In the genomic region with DNA sequence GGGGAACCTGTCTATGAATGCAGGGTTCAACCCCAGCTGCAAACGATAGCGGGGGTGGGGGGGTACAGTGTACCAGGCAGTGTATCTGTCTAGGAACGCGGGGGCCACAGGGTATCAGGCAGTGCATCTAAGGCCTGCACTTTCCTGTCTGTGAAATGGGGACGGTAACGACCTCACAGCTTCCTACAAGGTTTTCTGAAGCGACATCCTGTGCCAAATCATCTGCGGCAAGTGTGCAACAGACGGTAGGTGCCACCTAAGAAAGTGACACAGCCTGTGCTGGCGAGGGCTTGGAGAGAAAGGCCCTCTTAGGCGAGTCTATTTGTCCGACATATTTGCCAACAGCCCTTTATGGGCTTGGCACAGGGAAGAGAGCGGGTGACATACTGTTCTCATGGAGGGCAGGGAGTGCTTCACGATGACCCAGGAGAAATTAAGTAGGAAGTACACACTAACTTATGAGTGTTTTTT, we compare ENCODE assay signal across 9 cellular contexts. TPM values are rescaled to one million over a fixed set of nuclear protein-coding genes. Genes with fewer than 3 reads are reported as not detected.
A peak's percentile ranks its signal among the peaks of the same experiment; 100 is the strongest.
DNase-seq lines count a peak whose midpoint lies in the region; ATAC-seq and TF ChIP-seq lines count a peak whose summit lies in the region.
"Had no signal": no experiment of that assay in that cellular context is flagged by ENCODE, and none has a peak within 500 bp of the region (broad histone marks: within the 10 kb centered on the region; RNA-seq: fewer than 3 reads in every experiment).

No MANE protein-coding gene starts in this region.

- H3K9me2 ChIP-seq in HCT116 (ENCODE audit: insufficient read depth), result no peaks in the 10 kb centered on the region

- H3K4me3 ChIP-seq in HCT116 (replicated peaks in 1 of 2; ENCODE audit: low read depth in 1 of 2, low read length in 2 of 2) (no peak overlapping the region), spleen (peak overlapping the region in 3 of 8 donors; percentile 3 to 99 (median 97)), brain microvascular endothelial cell (ENCODE audit: low read depth, low read length) (no peak overlapping the region)
- H3K4me3 ChIP-seq: SJSA1 had no signal

- DNase-seq in HCT116 (ENCODE audit: low read depth, low spot score) (no peak), epithelial cell of prostate (ENCODE audit: low read depth, low spot score) (no peak), spleen (no peak), brain microvascular endothelial cell (no peak)
- peak; percentile 33 to 41 for DNase-seq in activated CD4-positive, alpha-beta T cell treated with anti-CD3 and anti-CD28 coated beads, Interleukin-2, amount 50 U/mL, for 4 hours

- H3K9me3 ChIP-seq in HCT116 (ENCODE audit: control insufficient read depth in 1 of 2, insufficient read depth in 1 of 2, low read depth in 1 of 2, low read length in 2 of 2) (no peaks in the 10 kb centered on the region), spleen (no peaks in the 10 kb centered on the region)
- H3K9me3 ChIP-seq: SJSA1 had no signal

- RAD21 ChIA-PET in HCT116 (lab: Charles Lee; ENCODE audit: low non-redundant PET in 1 of 2, low total read pairs in 2 of 2, uncharacterized antibody in 2 of 2, unreplicated experiment in 2 of 2), result no interaction called here

- H3K36me3 ChIP-seq in HCT116 (ENCODE audit: control insufficient read depth in 1 of 2, insufficient read depth in 2 of 2, low read length in 2 of 2) (no peaks in the 10 kb centered on the region; a peak in 1 of 4 replicates), spleen (no peaks in the 10 kb centered on the region), brain microvascular endothelial cell (replicated peaks) (no peaks in the 10 kb centered on the region)

- TF ChIP-seq POLR2A in HCT116 (IDR thresholded peaks at IDR 0.05; ENCODE audit: borderline replicate concordance, extremely low read depth, insufficient read depth, insufficient read length) (no peak), spleen (IDR thresholded peaks at IDR 0.05) (no peak)

- H4K20me1 ChIP-seq in HCT116 (ENCODE audit: insufficient read depth), result peaks cover 60% of the 10 kb centered on the region

- POLR2A ChIA-PET in HCT116 (lab: Charles Lee), result no interaction called here

- in situ Hi-C loops in brain microvascular endothelial cell (cut with HindIII; ENCODE audit: low pct_ligation_motif_present, low sequenced_read_pairs), result no loop called here

- H2AFZ ChIP-seq in HCT116 (ENCODE audit: low read depth, low read length, poor library complexity, severe bottlenecking), result no peak overlapping the region

- CTCF ChIA-PET in HCT116 (lab: Charles Lee), result no interaction called here

- BruUV-seq in HCT116 (replicated peaks; lab: Mats Ljungman, UMichigan), result no TSS peak

- H3K4me2 ChIP-seq in HCT116 (ENCODE audit: low read length), result peak overlapping the region; percentile 75

- H3K27me3 ChIP-seq in HCT116 (ENCODE audit: insufficient read depth, low read length) (no peaks in the 10 kb centered on the region), spleen (replicated peaks in 1 of 7) (no peaks in the 10 kb centered on the region), brain microvascular endothelial cell (replicated peaks) (no peaks in the 10 kb centered on the region)
- H3K27me3 ChIP-seq: SJSA1 had no signal

- TF ChIP-seq CTCF in HCT116 (IDR thresholded peaks at IDR 0.05 in 2 of 3, conservative IDR thresholded peaks at IDR 0.05 in 1 of 3; ENCODE audit: borderline replicate concordance in 1 of 3, insufficient read depth in 1 of 3, low read depth in 2 of 3, low read length in 2 of 3) (no peak), spleen (IDR thresholded peaks at IDR 0.05 in 8 of 11, conservative IDR thresholded peaks at IDR 0.05 in 3 of 11) (no peak), brain microvascular endothelial cell (IDR thresholded peaks at IDR 0.05; ENCODE audit: low read depth, low read length, missing control alignments) (no peak)

- ATAC-seq in HCT116, result no peak
- ATAC-seq in HG03354 (IDR thresholded peaks at IDR 0.05; ENCODE audit: poor library complexity, severe bottlenecking, unreplicated experiment), result no peak
- no peak for ATAC-seq in HG03097 (IDR thresholded peaks at IDR 0.05; ENCODE audit: low FRiP score, unreplicated experiment)
- ATAC-seq in HG03342 (IDR thresholded peaks at IDR 0.05; ENCODE audit: unreplicated experiment), result no peak

- intact Hi-C loops in HCT116 (cut with micrococcal nuclease), result no loop called here
- intact Hi-C loops in spleen (cut with DNase I; ENCODE audit: low total_unique reads), result no loop called here

- H3K27ac ChIP-seq in HCT116 (ENCODE audit: low read depth, low read length) (peak overlapping the region; percentile 10), epithelial cell of prostate (peak overlapping the region; percentile 91), spleen (peak overlapping the region in 5 of 8 donors; percentile 44 to 100 (median 98)), brain microvascular endothelial cell (no peak overlapping the region)

- H3K9ac ChIP-seq in HCT116 (ENCODE audit: low read length), result peak overlapping the region; percentile 96

- 50 to 60% (median 54%) methylated on average over 14 of the region's 14 CpGs for WGBS in spleen, 5 donors

- no peak for TF ChIP-seq RAD21 in HCT116 (IDR thresholded peaks at IDR 0.05; ENCODE audit: low read depth)

- H3K4me1 ChIP-seq in HCT116 (ENCODE audit: control insufficient read depth in 1 of 2, insufficient read depth in 2 of 2, low read length in 2 of 2) (peaks cover 48 to 67% of the 10 kb centered on the region in 2 experiments), spleen (peaks cover 81 to 93% (median 90%) of the 10 kb centered on the region in 6 donors)

- H3K79me2 ChIP-seq in HCT116 (ENCODE audit: insufficient read depth, low read length), result peaks cover 99% of the 10 kb centered on the region

TF ChIP-seq in HCT116, 20 proteins besides CTCF, POLR2A, EP300 and RAD21:
- TF ChIP-seq SIN3A (IDR thresholded peaks at IDR 0.05; ENCODE audit: low read depth), result no peak
- TF ChIP-seq YY1 (IDR thresholded peaks at IDR 0.05; ENCODE audit: extremely low read depth, insufficient replicate concordance, low read depth, low read length), result no peak

RNA-seq across cellular contexts. Expression of a gene that starts 3.8 kb away (rescaled TPM):
- total RNA-seq in HCT116 (2021; ENCODE audit: unreplicated experiment) (41.4 TPM), spleen (10 to 100 TPM; 61.2 to 79.6 (median 76.0) TPM)
- 18.9 and 21.9 TPM in 2 replicates for polyA plus RNA-seq in HCT116 (2012)
- polyA plus RNA-seq in spleen, result 10 to 100 TPM; 17.4 to 23.2 (median 17.8) TPM

RNA-seq across cellular contexts. Expression of a gene that starts 15.5 kb away (rescaled TPM):
- total RNA-seq in HCT116 (2021; ENCODE audit: unreplicated experiment), result 35.6 TPM
- polyA plus RNA-seq in HCT116 (2012), result 22.1 and 24.1 TPM in 2 replicates
- total RNA-seq in spleen, result 10 to 100 TPM; 26.5 to 33.3 (median 29.6) TPM
- polyA plus RNA-seq in spleen, result 10 to 100 TPM in 2 of 3 donors, 1 to 10 TPM in 1; 9.7 to 12.9 (median 12.0) TPM

RNA-seq across cellular contexts. Expression of a gene that starts 30.0 kb away (rescaled TPM):
- total RNA-seq in HCT116 (2021; ENCODE audit: unreplicated experiment), result 37.6 TPM
- 24.4 and 24.9 TPM in 2 replicates for polyA plus RNA-seq in HCT116 (2012)
- 10 to 100 TPM; 18.8 to 41.9 (median 31.4) TPM for total RNA-seq in spleen
- polyA plus RNA-seq in spleen, result 10 to 100 TPM; 34.4 to 95.3 (median 41.5) TPM
- total RNA-seq: SJSA1 had no signal

Comparison
In these comparisons a context has a peak if more than half of its experiments do, and no peak if none do; other contexts are left out.
1. DNase-seq: peak in activated CD4-positive, alpha-beta T cell treated with anti-CD3 and anti-CD28 coated beads, Interleukin-2, amount 50 U/mL, for 4 hours (2 of 2); none in HCT116 (single experiment), epithelial cell of prostate (single experiment), spleen (single experiment) and brain microvascular endothelial cell (single experiment).